In genomic region chr5:126692971-126693370, GRCh38 we compare ENCODE assay signal across 32 cellular contexts.
"Had no signal": no experiment of that assay in that cellular context is flagged by ENCODE, and none has a peak within 500 bp of the region (broad histone marks: within the 10 kb centered on the region; RNA-seq: fewer than 3 reads in every experiment).

No MANE protein-coding gene starts in this region.

- ATAC-seq: left colon; left lung; lower lobe of right lung; natural killer cell; right lobe of liver; stimulated activated naive B cell treated with anti-CD40 and anti-IgM and Interleukin-4, amounts not matched to agents 10 μg/mL and 1 μg/mL and 100 μg/mL, for 72 hours; stimulated activated naive CD8-positive, alpha-beta T cell treated with anti-CD3 and anti-CD28 coated beads, Interleukin-15, Interleukin-2, amounts not matched to agents 100 U/mL and 50 U/mL, for 24 hours; upper lobe of right lung had no signal

- H3K27ac Mint-ChIP-seq: immature natural killer cell; mesothelial cell of epicardium; naive B cell; natural killer cell; nephron progenitor cell; neural progenitor cell; progenitor cell of endocrine pancreas; stimulated activated naive B cell treated with anti-CD40 and anti-IgM and Interleukin-4, amounts not matched to agents 10 μg/mL and 1 μg/mL and 100 μg/mL, for 72 hours had no signal

- H3K4me1 Mint-ChIP-seq: immature natural killer cell, naive B cell, natural killer cell, neural progenitor cell had no signal

- H3K4me3 Mint-ChIP-seq: immature natural killer cell; mesothelial cell of epicardium; naive B cell; natural killer cell; nephron progenitor cell; neural progenitor cell; stimulated activated naive B cell treated with anti-CD40 and anti-IgM and Interleukin-4, amounts not matched to agents 10 μg/mL and 1 μg/mL and 100 μg/mL, for 72 hours had no signal

- H3K9me3 ChIP-seq: left lung, lower lobe of right lung, neutrophil, ovary, right atrium auricular region, right lobe of liver, stomach, testis, thyroid gland, transverse colon, upper lobe of right lung, uterus had no signal

- H3K36me3 Mint-ChIP-seq: immature natural killer cell; mesothelial cell of epicardium; naive B cell; natural killer cell; neural progenitor cell; stimulated activated naive B cell treated with anti-CD40 and anti-IgM and Interleukin-4, amounts not matched to agents 10 μg/mL and 1 μg/mL and 100 μg/mL, for 72 hours had no signal

- DNase-seq: hypothalamus; immature natural killer cell; kidney; left colon; left lung; lower lobe of right lung; mammary epithelial cell; mesenchymal stem cell; naive B cell; natural killer cell; nephron progenitor cell; occipital lobe; ovary; right lobe of liver; stimulated activated CD4-positive, alpha-beta T cell treated with anti-CD3 and anti-CD28 coated beads, Interleukin-12 subunit alpha, Interleukin-12 subunit beta, amount 100 ng/mL, for 4 hours; stimulated activated CD4-positive, alpha-beta T cell treated with anti-CD3 and anti-CD28 coated beads, Interleukin-15, amount 100 ng/mL, for 24 hours; stimulated activated CD4-positive, alpha-beta T cell treated with anti-CD3 and anti-CD28 coated beads, Interleukin-2, amount 100 ng/mL, for 24 hours; stimulated activated CD4-positive, alpha-beta T cell treated with anti-CD3 and anti-CD28 coated beads, Interleukin-4, amount 100 ng/mL, for 1 hour; stimulated activated naive B cell treated with anti-CD40 and anti-IgM and Interleukin-4, amounts not matched to agents 10 μg/mL and 1 μg/mL and 100 μg/mL, for 72 hours; stimulated activated naive CD8-positive, alpha-beta T cell treated with anti-CD3 and anti-CD28 coated beads, Interleukin-15, Interleukin-2, amounts not matched to agents 100 U/mL and 50 U/mL, for 24 hours; stomach; testis; thyroid gland; transverse colon; upper lobe of right lung; uterus had no signal

- H3K4me3 ChIP-seq: left lung, lower lobe of right lung, neural progenitor cell, ovary, right atrium auricular region, right lobe of liver, smooth muscle cell, stomach, testis, thyroid gland, transverse colon, upper lobe of right lung, uterus had no signal

- H3K4me1 ChIP-seq: left lung, lower lobe of right lung, neural progenitor cell, right atrium auricular region, right lobe of liver, stomach, testis, thyroid gland, transverse colon, upper lobe of right lung, uterus had no signal

- H3K27me3 ChIP-seq: left lung, neural progenitor cell, neutrophil, ovary, right atrium auricular region, right lobe of liver, stomach, testis, thyroid gland, transverse colon, upper lobe of right lung, uterus had no signal

- H3K27me3 Mint-ChIP-seq: naive B cell; progenitor cell of endocrine pancreas; stimulated activated naive B cell treated with anti-CD40 and anti-IgM and Interleukin-4, amounts not matched to agents 10 μg/mL and 1 μg/mL and 100 μg/mL, for 72 hours had no signal

- H3K9me3 Mint-ChIP-seq: immature natural killer cell; mesothelial cell of epicardium; naive B cell; natural killer cell; nephron progenitor cell; neural progenitor cell; stimulated activated naive B cell treated with anti-CD40 and anti-IgM and Interleukin-4, amounts not matched to agents 10 μg/mL and 1 μg/mL and 100 μg/mL, for 72 hours had no signal

- H3K36me3 ChIP-seq: left lung, lower lobe of right lung, neural progenitor cell, neutrophil, ovary, right atrium auricular region, right lobe of liver, stomach, thyroid gland, transverse colon, upper lobe of right lung, uterus had no signal
